ENCODE assay signal across 1 cellular context in the genomic region with DNA sequence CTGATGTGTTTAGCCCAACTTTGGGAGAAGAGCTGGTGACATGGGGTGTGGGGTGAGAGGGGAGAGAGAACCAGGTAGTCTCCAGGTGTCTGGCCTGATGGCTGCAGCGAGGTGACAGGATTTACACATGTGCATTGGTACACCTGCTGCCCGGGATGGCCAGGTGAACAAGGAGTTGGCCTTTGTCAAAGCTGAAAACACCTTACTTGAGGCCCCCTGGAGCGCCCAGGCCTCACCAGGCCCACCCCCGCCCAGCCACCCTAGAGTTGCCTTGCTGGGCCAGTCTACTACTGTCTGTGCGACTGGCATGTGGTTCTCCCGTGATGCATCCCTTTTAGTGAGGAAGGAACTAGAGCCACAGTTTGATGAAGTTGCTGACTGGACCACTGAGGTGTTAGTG.
TF ChIP-seq lines count a peak whose summit lies in the region.

No MANE protein-coding gene starts in this region.

TF ChIP-seq in IMR-90, 13 proteins besides CTCF, POLR2A, EP300 and RAD21:
- TF ChIP-seq RFX5 (IDR thresholded peaks at IDR 0.05; ENCODE audit: low read depth, low read length) (no peak), FOS (IDR thresholded peaks at IDR 0.05; ENCODE audit: low read depth, low read length) (no peak)
